In genomic region chr17:51200295-51200694, GRCh38 we compare ENCODE assay signal across 15 cellular contexts. TPM values are rescaled to one million over a fixed set of nuclear protein-coding genes. Genes with fewer than 3 reads are reported as not detected.
DNase-seq lines count a peak whose midpoint lies in the region; ATAC-seq lines count a peak whose summit lies in the region.
"Had no signal": no experiment of that assay in that cellular context is flagged by ENCODE, and none has a peak within 500 bp of the region (broad histone marks: within the 10 kb centered on the region; RNA-seq: fewer than 3 reads in every experiment).

No MANE protein-coding gene starts in this region.

- peaks cover 89% of the 10 kb centered on the region for H3K36me3 ChIP-seq in KOPT-K1 (ENCODE audit: insufficient read depth, low read length)
- H3K36me3 ChIP-seq in thymus (ENCODE audit: control insufficient read depth, insufficient read depth) = peaks cover 51% of the 10 kb centered on the region

- H3K9me3 ChIP-seq in KOPT-K1 (ENCODE audit: insufficient read depth, low read length, poor library complexity, severe bottlenecking) (no peaks in the 10 kb centered on the region), thymus (ENCODE audit: control insufficient read depth) (no peaks in the 10 kb centered on the region)
- H3K9me3 ChIP-seq: A549 had no signal

- no peaks in the 10 kb centered on the region for H3K27me3 Mint-ChIP-seq in activated T-helper 17 cell treated with anti-CD3 and anti-CD28 coated beads, Interleukin-2, amount 50 U/mL, for 72 hours

- no peak overlapping the region for H3K4me3 Mint-ChIP-seq in activated T-helper 17 cell treated with anti-CD3 and anti-CD28 coated beads, Interleukin-2, amount 50 U/mL, for 72 hours
- H3K4me3 Mint-ChIP-seq: CD14-positive monocyte had no signal

- no peaks in the 10 kb centered on the region for H3K27me3 ChIP-seq in thymus (ENCODE audit: control insufficient read depth, insufficient read depth)

- H3K27ac ChIP-seq in KOPT-K1 (ENCODE audit: low read depth, low read length, poor library complexity, severe bottlenecking) (peak overlapping the region; percentile 51), thymus (ENCODE audit: low read depth) (peak overlapping the region; percentile 52)
- H3K27ac ChIP-seq: A549, PC-9 had no signal

- WGBS in thymus = 45% methylated on average over 6 of the region's 6 CpGs

- ATAC-seq in activated T-helper 17 cell treated with anti-CD3 and anti-CD28 coated beads, Interleukin-2, amount 50 U/mL, for 72 hours (replicated peaks) = peak; percentile 23
- ATAC-seq: A549 had no signal

- H3K27ac Mint-ChIP-seq in activated T-helper 17 cell treated with anti-CD3 and anti-CD28 coated beads, Interleukin-2, amount 50 U/mL, for 72 hours = no peak overlapping the region

- peaks cover 79% of the 10 kb centered on the region for H3K36me3 Mint-ChIP-seq in activated T-helper 17 cell treated with anti-CD3 and anti-CD28 coated beads, Interleukin-2, amount 50 U/mL, for 72 hours (ENCODE audit: low read depth)

- no peaks in the 10 kb centered on the region for H3K9me3 Mint-ChIP-seq in activated T-helper 17 cell treated with anti-CD3 and anti-CD28 coated beads, Interleukin-2, amount 50 U/mL, for 72 hours

- H3K4me1 ChIP-seq in thymus (ENCODE audit: control insufficient read depth, insufficient read depth, low read length) = no peaks in the 10 kb centered on the region
- H3K4me1 ChIP-seq: A549 had no signal

- no peak overlapping the region for H3K4me3 ChIP-seq in thymus (ENCODE audit: low read length)
- H3K4me3 ChIP-seq: A549, PC-9 had no signal

- H3K4me1 Mint-ChIP-seq in activated T-helper 17 cell treated with anti-CD3 and anti-CD28 coated beads, Interleukin-2, amount 50 U/mL, for 72 hours = no peaks in the 10 kb centered on the region
- H3K4me1 Mint-ChIP-seq: CD14-positive monocyte had no signal

- peak; percentile 35 for DNase-seq in activated effector memory CD4-positive, alpha-beta T cell treated with Interleukin-2 at 50 U/mL for 16 hours
- DNase-seq in activated effector memory CD4-positive, alpha-beta T cell treated with anti-CD3 and anti-CD28 coated beads, Interleukin-2, amount 50 U/mL, for 16 hours = no peak
- no peak for DNase-seq in effector CD8-positive, alpha-beta T cell (lab: John Stamatoyannopoulos, UW)
- DNase-seq in epidermal melanocyte (ENCODE audit: insufficient read length, low spot score) (no peak), hippocampal formation (lab: John Stamatoyannopoulos, UW) (no peak)
- DNase-seq: GOT3, NCI-H1092 treated with DMSO at 0.1 percent for 48 hours, NCI-H1694, NCI-H446, PC-9 had no signal

RNA-seq across cellular contexts. Expression of gene NME2, which starts 34.1 kb away (rescaled TPM):
- total RNA-seq in activated T-helper 17 cell treated with anti-CD3 and anti-CD28 coated beads, Interleukin-2, amount 50 U/mL, for 72 hours = 100 to 1,000 TPM; 489 to 772 TPM
- polyA plus RNA-seq in thymus = 382 TPM

RNA-seq across cellular contexts. Expression of gene NME1, which starts 46.9 kb away (rescaled TPM):
- 100 to 1,000 TPM; 107 to 348 TPM for total RNA-seq in activated T-helper 17 cell treated with anti-CD3 and anti-CD28 coated beads, Interleukin-2, amount 50 U/mL, for 72 hours
- 58.5 TPM for polyA plus RNA-seq in thymus

RNA-seq across cellular contexts. Expression of gene MBTD1, which starts 59.6 kb away (rescaled TPM):
- total RNA-seq in activated T-helper 17 cell treated with anti-CD3 and anti-CD28 coated beads, Interleukin-2, amount 50 U/mL, for 72 hours = 10 to 100 TPM; 10.7 to 17.2 TPM
- polyA plus RNA-seq in thymus = 19.5 TPM
